Comparison of ENCODE assay signal across 8 cellular contexts in genomic region chr1:119611701-119612113, GRCh38.
A peak's percentile ranks its signal among the peaks of the same experiment; 100 is the strongest.
DNase-seq lines count a peak whose midpoint lies in the region; ATAC-seq, FAIRE-seq and TF ChIP-seq lines count a peak whose summit lies in the region.

No MANE protein-coding gene starts in this region.

- TF ChIP-seq CTCF in GM12874 (IDR thresholded peaks at IDR 0.05; ENCODE audit: insufficient read depth, low read depth, low read length): peak; percentile 93

- ATAC-seq in HG02938 (IDR thresholded peaks at IDR 0.05; ENCODE audit: unreplicated experiment) (no peak), HG03342 (IDR thresholded peaks at IDR 0.05; ENCODE audit: unreplicated experiment) (no peak)

- peak; percentile 64 for DNase-seq in KBM-7
- DNase-seq in RCC 7860 (ENCODE audit: low spot score): peak; percentile 12
- peak; percentile 15 for DNase-seq in activated gamma-delta T cell treated with anti-CD3 and anti-CD28 coated beads, Interleukin-2, amount 50 U/mL, for 16 hours (ENCODE audit: low read depth)
- peak; percentile 57 to 91 (median 81) for DNase-seq in head of caudate nucleus
- peak; percentile 58 for DNase-seq in pons (ENCODE audit: low spot score)

- FAIRE-seq in RCC 7860 (lab: Jason Lieb, UNC): no peak

- intact Hi-C loops in head of caudate nucleus (cut with DNase I): loop anchor here (2.0 to 5.0 kb wide), 2 partner anchors 51 to 63 kb away; no protein-coding TSS in a partner anchor

- in situ Hi-C loops in KBM-7 (cut with MboI; ENCODE audit: low pct_unique_long_range_greater_than_20kb, low sequenced_read_pairs): no loop called here

Comparison
In these comparisons a context has a peak if more than half of its experiments do, and no peak if none do; other contexts are left out.
1. DNase-seq: peak in every context shown above with its lines; median percentile 81 in head of caudate nucleus; 64 in KBM-7; 58 in pons; 15 in activated gamma-delta T cell treated with anti-CD3 and anti-CD28 coated beads, Interleukin-2, amount 50 U/mL, for 16 hours; 12 in RCC 7860.